ENCODE assay signal across 8 cellular contexts in the genomic region with DNA sequence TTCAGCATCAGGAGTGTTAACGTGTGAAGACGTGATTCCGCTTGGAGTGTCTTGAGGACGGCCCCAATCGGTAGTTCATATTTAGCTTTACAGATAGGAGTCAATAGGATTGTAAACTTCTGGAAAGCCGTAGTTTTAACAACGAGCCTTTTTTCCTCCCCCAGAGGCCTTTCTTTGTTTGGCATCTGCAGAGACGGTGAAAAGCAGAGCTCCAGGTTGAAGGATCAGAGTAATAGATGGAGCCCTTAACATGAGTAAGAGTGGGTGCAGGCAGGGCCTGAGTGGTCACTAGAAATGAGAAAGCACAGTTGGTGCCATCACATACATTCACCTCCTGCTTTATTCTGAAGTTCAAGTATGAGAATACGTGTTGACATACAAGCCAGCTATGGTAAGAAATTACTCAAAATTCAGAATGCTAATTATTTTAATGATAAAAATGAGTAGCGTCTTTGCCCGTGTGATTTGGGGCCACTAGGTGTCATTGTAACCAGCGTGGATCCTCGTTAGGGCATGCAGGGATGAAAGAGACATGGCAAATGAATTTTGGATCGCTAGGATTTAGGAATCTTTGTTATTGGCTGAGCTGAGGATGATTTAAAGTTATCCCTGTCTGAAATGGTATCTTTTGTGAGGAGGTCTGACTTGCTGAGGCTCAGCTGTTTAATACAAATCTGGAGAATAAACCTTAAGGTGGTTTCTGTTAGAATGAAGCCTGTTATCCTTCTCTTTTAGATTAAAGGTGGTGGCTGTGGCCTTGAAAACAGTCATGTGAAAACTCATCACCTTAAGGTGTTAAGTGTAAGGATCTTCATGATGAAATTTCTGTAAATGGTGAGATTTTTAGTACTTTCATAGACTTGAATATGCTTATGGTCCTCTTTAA. TPM values are rescaled to one million over a fixed set of nuclear protein-coding genes. Genes with fewer than 3 reads are reported as not detected.
DNase-seq lines count a peak whose midpoint lies in the region; ATAC-seq and TF ChIP-seq lines count a peak whose summit lies in the region.

No MANE protein-coding gene starts in this region.

- H3K36me3 ChIP-seq in GM06990 (ENCODE audit: control insufficient read depth, insufficient read depth, low read length) (peaks cover 8% of the 10 kb centered on the region), duodenal mucosa (ENCODE audit: control insufficient read depth in 1 of 2, insufficient read depth in 2 of 2, low read length in 2 of 2) (peaks cover 8 to 16% of the 10 kb centered on the region in 2 donors)

- H3K4me3 ChIP-seq in GM06990 (replicated peaks; ENCODE audit: low read depth, low read length) (peak overlapping the region; percentile 98), duodenal mucosa (ENCODE audit: low read depth in 1 of 2, low read length in 2 of 2) (peak overlapping the region; percentile 93 to 96), mononuclear cell (ENCODE audit: low read length) (peak overlapping the region; percentile 83)

- peaks cover 37 to 38% of the 10 kb centered on the region in 2 donors for H3K4me1 ChIP-seq in duodenal mucosa (ENCODE audit: control insufficient read depth in 1 of 2, insufficient read depth in 2 of 2, low read length in 2 of 2)
- peaks cover 63% of the 10 kb centered on the region for H3K4me1 ChIP-seq in mononuclear cell (ENCODE audit: insufficient read depth, low read length)

- H3K9me3 ChIP-seq in duodenal mucosa (ENCODE audit: control insufficient read depth in 1 of 2, low read length in 2 of 2): no peaks in the 10 kb centered on the region
- no peaks in the 10 kb centered on the region for H3K9me3 ChIP-seq in mononuclear cell (ENCODE audit: low read depth, low read length)

- no peak for ATAC-seq in GM21786 (IDR thresholded peaks at IDR 0.05; ENCODE audit: unreplicated experiment)

- TF ChIP-seq CTCF in 22Rv1 (IDR thresholded peaks at IDR 0.05) (peak; percentile 77), GM06990 (IDR thresholded peaks at IDR 0.05; ENCODE audit: insufficient read depth, low read length, poor library complexity, severe bottlenecking) (peak; percentile 70)

- peak overlapping the region; percentile 75 for H3K27ac ChIP-seq in 22Rv1
- no peak overlapping the region for H3K27ac ChIP-seq in duodenal mucosa (ENCODE audit: low read depth, low read length)

- peak overlapping the region; percentile 91 to 92 for H3K9ac ChIP-seq in duodenal mucosa (ENCODE audit: low read depth in 1 of 2, low read length in 2 of 2)

- DNase-seq in GM06990 (ENCODE audit: extremely low read depth, insufficient read length) (no peak), middle frontal gyrus (ENCODE audit: extremely low spot score, low spot score) (no peak), T-helper 9 cell (no peak)

- no peaks in the 10 kb centered on the region for H3K27me3 ChIP-seq in GM06990 (replicated peaks; ENCODE audit: control insufficient read depth, insufficient read depth, low read length)
- no peaks in the 10 kb centered on the region for H3K27me3 ChIP-seq in duodenal mucosa (ENCODE audit: control insufficient read depth in 1 of 2, insufficient read depth in 2 of 2, low read length in 2 of 2)
- no peaks in the 10 kb centered on the region for H3K27me3 ChIP-seq in mononuclear cell (ENCODE audit: insufficient read depth, low read length)

TF ChIP-seq in PFSK-1, 5 proteins besides CTCF, POLR2A, EP300 and RAD21:
- TF ChIP-seq SIN3A (IDR thresholded peaks at IDR 0.05; ENCODE audit: borderline replicate concordance, insufficient read depth, low read length) (peak; percentile 49; the same call in 1 of the 2 replicates), FOXP2 (optimal IDR thresholded peaks at IDR 0.05; ENCODE audit: borderline replicate concordance, extremely low read depth, extremely low read length, insufficient read depth) (no peak), POLR2AphosphoS5 (IDR thresholded peaks at IDR 0.05; ENCODE audit: low read depth, low read length) (0 out of 2 replicates have a peak, but pooled peaks have one; percentile 24)

RNA-seq across cellular contexts. Expression of gene PRCD, which starts 18.6 kb away (rescaled TPM):
- 0.88 TPM for polyA plus RNA-seq in PFSK-1 (2012; ENCODE audit: insufficient read length, low read depth)
- total RNA-seq in mononuclear cell: 0.73 TPM

RNA-seq across cellular contexts. Expression of gene CYGB, which starts 20.9 kb away (rescaled TPM):
- polyA plus RNA-seq in PFSK-1 (2012; ENCODE audit: insufficient read length, low read depth): 0.39 TPM
- 0.21 TPM for total RNA-seq in mononuclear cell

RNA-seq across cellular contexts. Expression of gene ST6GALNAC2, which starts 27.2 kb away (rescaled TPM):
- not detected for polyA plus RNA-seq in PFSK-1 (2012; ENCODE audit: insufficient read length, low read depth)
- 2.3 TPM for total RNA-seq in mononuclear cell

RNA-seq across cellular contexts. Expression of gene RHBDF2, which starts 57.2 kb away (rescaled TPM):
- polyA plus RNA-seq in PFSK-1 (2012; ENCODE audit: insufficient read length, low read depth): 19.3 TPM
- 62.1 TPM for total RNA-seq in mononuclear cell
